In the genomic region with DNA sequence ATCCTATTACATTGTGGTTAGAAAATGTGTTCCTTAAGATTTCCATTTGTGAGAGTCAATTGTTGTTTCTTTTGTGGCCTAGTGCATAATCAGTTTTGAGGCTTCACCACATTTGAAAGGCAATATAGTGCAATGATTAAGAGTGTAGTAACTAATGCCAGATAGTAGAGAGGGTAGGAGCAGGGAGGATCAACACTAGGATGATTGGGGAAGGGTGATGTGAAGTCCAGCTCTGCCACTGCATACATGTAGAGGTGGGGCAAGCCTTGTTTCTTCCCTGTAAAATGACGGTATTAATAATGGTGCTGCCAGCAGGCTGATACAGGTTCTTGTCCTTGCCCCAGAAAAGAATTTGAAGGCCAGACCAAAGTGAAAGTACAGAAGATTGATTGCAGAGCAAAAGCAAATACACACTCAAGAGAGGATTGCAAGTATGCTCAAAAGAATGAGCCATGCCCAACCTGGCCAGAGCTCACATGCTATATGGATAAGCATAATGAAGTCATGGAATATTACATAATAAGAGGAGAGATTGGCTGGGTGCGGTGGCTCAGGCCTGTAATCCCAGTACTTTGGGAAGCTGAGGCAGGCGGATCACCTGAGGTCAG, we compare ENCODE assay signal across 10 cellular contexts. TPM values are rescaled to one million over a fixed set of nuclear protein-coding genes. Genes with fewer than 3 reads are reported as not detected.
DNase-seq lines count a peak whose midpoint lies in the region; ATAC-seq and TF ChIP-seq lines count a peak whose summit lies in the region.
"Had no signal": no experiment of that assay in that cellular context is flagged by ENCODE, and none has a peak within 500 bp of the region (broad histone marks: within the 10 kb centered on the region; RNA-seq: fewer than 3 reads in every experiment).

No MANE protein-coding gene starts in this region.

- H3K9me3 ChIP-seq in IMR-90 (ENCODE audit: control insufficient read depth, insufficient read depth, low read length) (peaks cover 2% of the 10 kb centered on the region; the same call in 1 of the 2 replicates), breast epithelium (peaks cover 0 to 6% of the 10 kb centered on the region in 2 donors), lower lobe of right lung (peaks cover under 1% of the 10 kb centered on the region)

- H2AFZ ChIP-seq in IMR-90 (replicated peaks; ENCODE audit: low read length, poor library complexity), result no peak overlapping the region

- H3K36me3 ChIP-seq in IMR-90 (ENCODE audit: control insufficient read depth, insufficient read depth, low read length) (peaks cover 2% of the 10 kb centered on the region; the same call in 1 of the 2 replicates), breast epithelium (no peaks in the 10 kb centered on the region), lower lobe of right lung (peaks cover 16% of the 10 kb centered on the region)
- H3K36me3 ChIP-seq: WERI-Rb-1 had no signal

- no peak overlapping the region for H2BK120ac ChIP-seq in IMR-90 (ENCODE audit: low read depth, low read length)

- no peak overlapping the region for H3K18ac ChIP-seq in IMR-90 (ENCODE audit: low read depth, low read length)

- BruUV-seq in IMR-90 (replicated peaks; lab: Mats Ljungman, UMichigan), result no TSS peak

- no peak overlapping the region for H2AK9ac ChIP-seq in IMR-90 (replicated peaks; ENCODE audit: low read depth, low read length, poor library complexity)

- H2BK5ac ChIP-seq in IMR-90 (ENCODE audit: low read depth, low read length, poor library complexity, severe bottlenecking), result peak overlapping the region; percentile 1

- CTCF ChIA-PET in IMR-90 (lab: Yijun Ruan, JAX), result no interaction called here

- no peak overlapping the region for H4K91ac ChIP-seq in IMR-90 (ENCODE audit: insufficient read depth, low read depth, low read length)

- H3K56ac ChIP-seq in IMR-90 (ENCODE audit: extremely low read depth, insufficient read depth, low read length), result no peak overlapping the region

- DNase-seq in AG10803 (ENCODE audit: low read depth) (peak; percentile 53), IMR-90 (peak; percentile 49), breast epithelium (ENCODE audit: low spot score in 2 of 2) (no peak), lower lobe of right lung (peak; percentile 70), NCI-H2227 (lab: John Stamatoyannopoulos, UW; ENCODE audit: unreplicated experiment) (no peak), NCI-H2171 (lab: John Stamatoyannopoulos, UW) (no peak), dedifferentiated amniotic fluid mesenchymal stem cell (ENCODE audit: extremely low spot score) (no peak)
- DNase-seq in stimulated activated CD4-positive, alpha-beta T cell treated with anti-CD3 and anti-CD28 coated beads, Interleukin-1b, Interleukin-23, amount 100 ng/mL, for 48 hours, result no peak
- DNase-seq: NCI-H82, WERI-Rb-1 had no signal

- intact Hi-C loops in IMR-90 (cut with micrococcal nuclease) (no loop called here), breast epithelium (cut with DNase I; ENCODE audit: low total_unique reads) (no loop called here), lower lobe of right lung (cut with DNase I) (no loop called here)

- H3K9ac ChIP-seq in IMR-90 (ENCODE audit: low read depth, low read length), result peak overlapping the region; percentile 43; the same call in 1 of the 2 replicates

- H3K23ac ChIP-seq in IMR-90 (ENCODE audit: low read depth, low read length), result no peak overlapping the region

- H3K4me3 ChIP-seq in AG10803 (ENCODE audit: low read length) (no peak overlapping the region), IMR-90 (ENCODE audit: insufficient read depth, low read depth, low read length) (no peak overlapping the region), breast epithelium (peak overlapping the region in 2 of 3 donors; percentile 2 to 5), lower lobe of right lung (no peak overlapping the region)

- in situ Hi-C loops in IMR-90 (cut with MboI; ENCODE audit: low sequenced_read_pairs), result loop anchor here (25.0 kb wide), 1 partner anchor 388 kb away; no protein-coding TSS in a partner anchor

- no peak for TF ChIP-seq CTCF in AG10803 (conservative IDR thresholded peaks at IDR 0.05; ENCODE audit: low read length)
- TF ChIP-seq CTCF in IMR-90 (conservative IDR thresholded peaks at IDR 0.05; ENCODE audit: low read depth, low read length), result no peak
- TF ChIP-seq CTCF in breast epithelium (IDR thresholded peaks at IDR 0.05), result no peak
- no peak for TF ChIP-seq CTCF in lower lobe of right lung (IDR thresholded peaks at IDR 0.05)

- H3K9me1 ChIP-seq in IMR-90 (ENCODE audit: insufficient read depth, low read length), result peaks cover 8% of the 10 kb centered on the region

- H2BK15ac ChIP-seq in IMR-90 (ENCODE audit: low read depth, low read length), result no peak overlapping the region

- H3K27me3 ChIP-seq in IMR-90 (ENCODE audit: control insufficient read depth, insufficient read depth, low read length) (no peaks in the 10 kb centered on the region), breast epithelium (no peaks in the 10 kb centered on the region), lower lobe of right lung (ENCODE audit: low read depth) (no peaks in the 10 kb centered on the region)

- no peak for TF ChIP-seq RAD21 in IMR-90 (IDR thresholded peaks at IDR 0.05; ENCODE audit: low read length)

- peak overlapping the region; percentile 50 for H4K5ac ChIP-seq in IMR-90 (ENCODE audit: low read depth, low read length)

- no CpG with 5 or more reads among the region's 3 CpGs for WGBS in IMR-90 (ENCODE audit: extremely low coverage in 2 of 2, insufficient read length in 1 of 2), 2 experiments

- H3K4me1 ChIP-seq in IMR-90 (ENCODE audit: control insufficient read depth, insufficient read depth, low read length) (peaks cover 3% of the 10 kb centered on the region), breast epithelium (peaks cover 0 to 8% of the 10 kb centered on the region in 2 donors), lower lobe of right lung (peaks cover 89% of the 10 kb centered on the region)

- POLR2A ChIA-PET in IMR-90 (lab: Charles Lee; ENCODE audit: unreplicated experiment), result no interaction called here

- H3K14ac ChIP-seq in IMR-90 (replicated peaks; ENCODE audit: low read depth, low read length), result no peak overlapping the region

- peak overlapping the region; percentile 51; the same call in 1 of the 2 replicates for H3K27ac ChIP-seq in IMR-90 (ENCODE audit: insufficient read depth, low read length)
- H3K27ac ChIP-seq in breast epithelium, result peak overlapping the region; percentile 34 to 65
- H3K27ac ChIP-seq in lower lobe of right lung, result peak overlapping the region; percentile 70
- H3K27ac ChIP-seq: WERI-Rb-1 had no signal

- peaks cover 14 to 33% of the 10 kb centered on the region in 2 experiments for H3K79me1 ChIP-seq in IMR-90 (ENCODE audit: low read depth in 1 of 2, low read length in 2 of 2)

- H2AK5ac ChIP-seq in IMR-90 (ENCODE audit: low read depth, low read length), result peak overlapping the region; percentile 13; the same call in 1 of the 2 replicates

- dilution Hi-C loops in IMR-90 (cut with HindIII; ENCODE audit: low sequenced_read_pairs, unreplicated experiment), result no loop called here

- no peak overlapping the region for H2BK20ac ChIP-seq in IMR-90 (ENCODE audit: low read depth, low read length)

- TF ChIP-seq POLR2A in IMR-90 (IDR thresholded peaks at IDR 0.05; ENCODE audit: low read depth, low read length) (no peak), breast epithelium (IDR thresholded peaks at IDR 0.05) (no peak)

- peak; percentile 63 for ATAC-seq in IMR-90 (ENCODE audit: low read depth)
- peak; percentile 97 to 98 for ATAC-seq in lower lobe of right lung

- H3K4ac ChIP-seq in IMR-90 (ENCODE audit: low read depth, low read length), result no peak overlapping the region

- H4K8ac ChIP-seq in IMR-90 (ENCODE audit: low read depth in 2 of 2, low read length in 2 of 2), result no peak overlapping the region

- H4K20me1 ChIP-seq in IMR-90 (ENCODE audit: insufficient read depth, low read length), result peaks cover 12% of the 10 kb centered on the region; the same call in 1 of the 2 replicates

- peak overlapping the region; percentile 87 for H3K4me2 ChIP-seq in IMR-90 (ENCODE audit: low read depth, low read length)

TF ChIP-seq in IMR-90, 13 proteins besides CTCF, POLR2A, EP300 and RAD21:
- TF ChIP-seq SMC3 (IDR thresholded peaks at IDR 0.05; ENCODE audit: low read depth, low read length) (no peak), BHLHE40 (IDR thresholded peaks at IDR 0.05; ENCODE audit: low read depth, low read length) (no peak), MAFK (IDR thresholded peaks at IDR 0.05; ENCODE audit: low read depth, low read length) (no peak), ELK1 (IDR thresholded peaks at IDR 0.05; ENCODE audit: borderline replicate concordance, low read depth, low read length) (no peak), RFX5 (IDR thresholded peaks at IDR 0.05; ENCODE audit: low read depth, low read length) (no peak), CEBPB (IDR thresholded peaks at IDR 0.05; ENCODE audit: low read depth, low read length) (no peak), CHD1 (IDR thresholded peaks at IDR 0.05; ENCODE audit: low read depth, low read length) (no peak), MAZ (IDR thresholded peaks at IDR 0.05; ENCODE audit: borderline replicate concordance, low read depth, low read length) (no peak), NFE2L2 (IDR thresholded peaks at IDR 0.05; ENCODE audit: low read depth, low read length) (no peak)
- TF ChIP-seq, protein P1, sequence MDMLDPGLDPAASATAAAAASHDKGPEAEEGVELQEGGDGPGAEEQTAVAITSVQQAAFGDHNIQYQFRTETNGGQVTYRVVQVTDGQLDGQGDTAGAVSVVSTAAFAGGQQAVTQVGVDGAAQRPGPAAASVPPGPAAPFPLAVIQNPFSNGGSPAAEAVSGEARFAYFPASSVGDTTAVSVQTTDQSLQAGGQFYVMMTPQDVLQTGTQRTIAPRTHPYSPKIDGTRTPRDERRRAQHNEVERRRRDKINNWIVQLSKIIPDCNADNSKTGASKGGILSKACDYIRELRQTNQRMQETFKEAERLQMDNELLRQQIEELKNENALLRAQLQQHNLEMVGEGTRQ (IDR thresholded peaks at IDR 0.05; ENCODE audit: low read depth, low read length), result no peak

RNA-seq across cellular contexts. Expression of gene SP100, which starts 8.0 kb away (rescaled TPM):
- total RNA-seq in IMR-90 (2012; rRNA removed) (69.0 and 82.5 TPM in 2 replicates), breast epithelium (100 to 1,000 TPM; 128 to 157 (median 152) TPM), lower lobe of right lung (162 TPM)
- 42.5 and 50.6 TPM in 2 replicates for polyA plus RNA-seq in IMR-90 (2012; rRNA removed)
- polyA plus RNA-seq in IMR-90 (2012; cell fraction: cytosol; rRNA removed), result 9.2 and 19.8 TPM in 2 replicates
- 5.2 and 60.9 TPM in 2 replicates for polyA plus RNA-seq in IMR-90 (2012; cell fraction: nucleus; rRNA removed; ENCODE audit: low replicate concordance)

Comparison
In these comparisons a context has a peak if more than half of its experiments do, and no peak if none do; other contexts are left out.
1. DNase-seq: peak in AG10803 (single experiment), IMR-90 (single experiment) and lower lobe of right lung (single experiment); none in breast epithelium (0 of 2), stimulated activated CD4-positive, alpha-beta T cell treated with anti-CD3 and anti-CD28 coated beads, Interleukin-1b, Interleukin-23, amount 100 ng/mL, for 48 hours (single experiment), NCI-H2227 (single experiment), NCI-H2171 (single experiment) and dedifferentiated amniotic fluid mesenchymal stem cell (single experiment).
2. H3K4me3 ChIP-seq: peak in breast epithelium (2 of 3); none in AG10803 (single experiment), IMR-90 (single experiment) and lower lobe of right lung (single experiment).
3. Peak in every context shown above with its lines, with median percentiles within 50 percentile points of each other: H3K27ac ChIP-seq.